27 cellular contexts compared by ENCODE assay signal in genomic region chr3:150455341-150455740, GRCh38.
"Had no signal": no experiment of that assay in that cellular context is flagged by ENCODE, and none has a peak within 500 bp of the region (broad histone marks: within the 10 kb centered on the region; RNA-seq: fewer than 3 reads in every experiment).

No MANE protein-coding gene starts in this region.

- H3K27ac ChIP-seq: coronary artery, left lung, neutrophil, parathyroid adenoma, right atrium auricular region, suprapubic skin, transverse colon had no signal

- H3K36me3 ChIP-seq: right atrium auricular region had no signal

- H3K4me3 Mint-ChIP-seq: immature natural killer cell; natural killer cell; neural crest cell; stimulated activated naive CD8-positive, alpha-beta T cell treated with anti-CD3 and anti-CD28 coated beads, Interleukin-15, amount 100 ng/mL, for 72 hours had no signal

- H3K4me3 ChIP-seq: coronary artery, left lung, right atrium auricular region, smooth muscle cell, suprapubic skin, transverse colon had no signal

- H3K9me3 ChIP-seq: left lung, neutrophil, right atrium auricular region, suprapubic skin, transverse colon had no signal

- H3K36me3 Mint-ChIP-seq: natural killer cell had no signal

- DNase-seq: dermis blood vessel endothelial cell; effector memory CD4-positive, alpha-beta T cell; hypothalamus; immature natural killer cell; kidney; left cardiac atrium; left lung; mesendoderm; natural killer cell; stimulated activated CD4-positive, alpha-beta T cell treated with anti-CD3 and anti-CD28 coated beads, Interleukin-12 subunit alpha, Interleukin-12 subunit beta, amount 100 ng/mL, for 4 hours; stimulated activated CD4-positive, alpha-beta T cell treated with anti-CD3 and anti-CD28 coated beads, Interleukin-1b, Interleukin-23, amount 100 ng/mL, for 48 hours; stimulated activated CD4-positive, alpha-beta T cell treated with anti-CD3 and anti-CD28 coated beads, Interleukin-4, amount 100 ng/mL, for 1 hour; stimulated activated CD8-positive, alpha-beta memory T cell treated with anti-CD3 and anti-CD28 coated beads, Interleukin-4, amount 100 ng/mL, for 48 hours; stimulated activated naive CD4-positive, alpha-beta T cell; stimulated activated naive CD8-positive, alpha-beta T cell treated with anti-CD3 and anti-CD28 coated beads, Interleukin-15, amount 100 ng/mL, for 72 hours; transverse colon had no signal

- H3K27me3 Mint-ChIP-seq: progenitor cell of endocrine pancreas; stimulated activated naive CD8-positive, alpha-beta T cell treated with anti-CD3 and anti-CD28 coated beads, Interleukin-15, amount 100 ng/mL, for 72 hours had no signal

- FAIRE-seq: frontal cortex, kidney, urothelium cell line had no signal

- H3K27ac Mint-ChIP-seq: immature natural killer cell; natural killer cell; progenitor cell of endocrine pancreas; stimulated activated naive CD8-positive, alpha-beta T cell treated with anti-CD3 and anti-CD28 coated beads, Interleukin-15, amount 100 ng/mL, for 72 hours had no signal

- H3K27me3 ChIP-seq: left lung, neutrophil, right atrium auricular region, suprapubic skin, transverse colon had no signal

- H3K9me3 Mint-ChIP-seq: immature natural killer cell; natural killer cell; neural crest cell; stimulated activated naive CD8-positive, alpha-beta T cell treated with anti-CD3 and anti-CD28 coated beads, Interleukin-15, amount 100 ng/mL, for 72 hours had no signal

- ATAC-seq: left cardiac atrium; left lung; natural killer cell; sciatic nerve; stimulated activated naive CD8-positive, alpha-beta T cell treated with anti-CD3 and anti-CD28 coated beads, Interleukin-15, amount 100 ng/mL, for 72 hours had no signal
